Comparison of ENCODE assay signal across 10 cellular contexts in genomic region chr2:20242727-20243377, GRCh38. TPM values are rescaled to one million over a fixed set of nuclear protein-coding genes. Genes with fewer than 3 reads are reported as not detected.
DNase-seq lines count a peak whose midpoint lies in the region; ATAC-seq and TF ChIP-seq lines count a peak whose summit lies in the region.
"Had no signal": no experiment of that assay in that cellular context is flagged by ENCODE, and none has a peak within 500 bp of the region (broad histone marks: within the 10 kb centered on the region; RNA-seq: fewer than 3 reads in every experiment).

No MANE protein-coding gene starts in this region.

- no peaks in the 10 kb centered on the region for H4K20me1 ChIP-seq in neural progenitor cell (ENCODE audit: low read depth)

- H3K4me2 ChIP-seq in neural progenitor cell = no peak overlapping the region

- peak; percentile 21 for DNase-seq in NCI-H2171 treated with DMSO at 0.1 percent for 48 hours (lab: John Stamatoyannopoulos, UW)
- DNase-seq in NCI-H2171 (lab: John Stamatoyannopoulos, UW) = no peak
- no peak for DNase-seq in NB4 (ENCODE audit: low read depth)
- DNase-seq in activated naive CD8-positive, alpha-beta T cell treated with anti-CD3 and anti-CD28 coated beads, Interleukin-2, amount 50 U/mL, for 24 hours = no peak
- peak; percentile 42 for DNase-seq in neural progenitor cell (ENCODE audit: low spot score)
- DNase-seq in ovary = no peak
- no peak for DNase-seq in foreskin melanocyte
- no peak for DNase-seq in OCI-M1 (lab: John Stamatoyannopoulos, UW)
- DNase-seq: cerebellar nuclear complex, left ventricle myocardium inferior had no signal

- peaks cover 13% of the 10 kb centered on the region for H3K36me3 Mint-ChIP-seq in activated naive CD8-positive, alpha-beta T cell treated with anti-CD3 and anti-CD28 coated beads, Interleukin-2, amount 50 U/mL, for 24 hours (ENCODE audit: low read depth)
- peaks cover 17% of the 10 kb centered on the region for H3K36me3 Mint-ChIP-seq in neural progenitor cell

- H2AFZ ChIP-seq in neural progenitor cell (replicated peaks) = no peak overlapping the region

- intact Hi-C loops in ovary (cut with DNase I) = no loop called here

- peak overlapping the region; percentile 34 for H3K27ac Mint-ChIP-seq in activated naive CD8-positive, alpha-beta T cell treated with anti-CD3 and anti-CD28 coated beads, Interleukin-2, amount 50 U/mL, for 24 hours
- H3K27ac Mint-ChIP-seq in neural progenitor cell = no peak overlapping the region

- 63 to 67% (median 65%) methylated on average over 9 of the region's 9 CpGs for WGBS in ovary, 3 donors

- H3K9me3 ChIP-seq in neural progenitor cell (ENCODE audit: low read depth) = no peaks in the 10 kb centered on the region
- H3K9me3 ChIP-seq in ovary = no peaks in the 10 kb centered on the region
- H3K9me3 ChIP-seq: left ventricle myocardium inferior had no signal

- no peaks in the 10 kb centered on the region for H3K27me3 ChIP-seq in neural progenitor cell
- H3K27me3 ChIP-seq in ovary = no peaks in the 10 kb centered on the region

- no peaks in the 10 kb centered on the region for H3K79me2 ChIP-seq in neural progenitor cell (ENCODE audit: low read depth)

- H3F3A ChIP-seq in neural progenitor cell (ENCODE audit: low read depth) = peaks cover 22% of the 10 kb centered on the region

- H3K4me1 ChIP-seq in neural progenitor cell (no peaks in the 10 kb centered on the region), ovary (ENCODE audit: insufficient read depth) (no peaks in the 10 kb centered on the region)
- H3K4me1 ChIP-seq: left ventricle myocardium inferior had no signal

- ATAC-seq in activated naive CD8-positive, alpha-beta T cell treated with anti-CD3 and anti-CD28 coated beads, Interleukin-2, amount 50 U/mL, for 24 hours = peak; percentile 41

- no peak overlapping the region for H3K4me3 Mint-ChIP-seq in activated naive CD8-positive, alpha-beta T cell treated with anti-CD3 and anti-CD28 coated beads, Interleukin-2, amount 50 U/mL, for 24 hours
- peak overlapping the region; percentile 12 for H3K4me3 Mint-ChIP-seq in neural progenitor cell

- no peak overlapping the region for H3K4me3 ChIP-seq in NB4 (ENCODE audit: low read depth, low read length)
- H3K4me3 ChIP-seq in neural progenitor cell = no peak overlapping the region
- no peak overlapping the region for H3K4me3 ChIP-seq in ovary
- H3K4me3 ChIP-seq: left ventricle myocardium inferior had no signal

- no peak for TF ChIP-seq EP300 in ovary (IDR thresholded peaks at IDR 0.05)

- H3K36me3 ChIP-seq in neural progenitor cell (no peaks in the 10 kb centered on the region), ovary (no peaks in the 10 kb centered on the region)

- H3K9ac ChIP-seq in neural progenitor cell = no peak overlapping the region

- H3K9me3 Mint-ChIP-seq in activated naive CD8-positive, alpha-beta T cell treated with anti-CD3 and anti-CD28 coated beads, Interleukin-2, amount 50 U/mL, for 24 hours = no peaks in the 10 kb centered on the region
- peaks cover 9% of the 10 kb centered on the region for H3K9me3 Mint-ChIP-seq in neural progenitor cell

- H3K4me1 Mint-ChIP-seq in activated naive CD8-positive, alpha-beta T cell treated with anti-CD3 and anti-CD28 coated beads, Interleukin-2, amount 50 U/mL, for 24 hours = peaks cover 2% of the 10 kb centered on the region
- H3K4me1 Mint-ChIP-seq in neural progenitor cell = peaks cover 3% of the 10 kb centered on the region

- H3K27me3 Mint-ChIP-seq in activated naive CD8-positive, alpha-beta T cell treated with anti-CD3 and anti-CD28 coated beads, Interleukin-2, amount 50 U/mL, for 24 hours = no peaks in the 10 kb centered on the region
- peaks cover 14% of the 10 kb centered on the region for H3K27me3 Mint-ChIP-seq in neural progenitor cell (ENCODE audit: insufficient read depth, low read depth)

- H3K27ac ChIP-seq in neural progenitor cell = no peak overlapping the region
- H3K27ac ChIP-seq in ovary = no peak overlapping the region
- H3K27ac ChIP-seq: left ventricle myocardium inferior had no signal

- TF ChIP-seq CTCF in NB4 (IDR thresholded peaks at IDR 0.05; ENCODE audit: low read depth, low read length) = peak; percentile 4
- TF ChIP-seq CTCF in neural progenitor cell (IDR thresholded peaks at IDR 0.05) = no peak
- TF ChIP-seq CTCF in ovary (IDR thresholded peaks at IDR 0.05) = no peak

- TF ChIP-seq POLR2A in NB4 (IDR thresholded peaks at IDR 0.05; ENCODE audit: extremely low read depth, insufficient read length) (no peak), ovary (IDR thresholded peaks at IDR 0.05) (no peak)

RNA-seq across cellular contexts. Expression of gene SDC1, which starts 17.9 kb away (rescaled TPM):
- 27.5 and 54.0 TPM in 2 replicates for total RNA-seq in neural progenitor cell (ENCODE audit: low replicate concordance)
- 1 to 10 TPM; 2.3 to 9.1 (median 4.2) TPM for total RNA-seq in ovary
- polyA plus RNA-seq in ovary = 1 to 10 TPM in 1 of 2 donors, under 1 TPM in 1; 0.62 to 1.8 TPM

Comparison
In these comparisons a context has a peak if more than half of its experiments do, and no peak if none do; other contexts are left out.
1. DNase-seq: peak in NCI-H2171 treated with DMSO at 0.1 percent for 48 hours (single experiment) and neural progenitor cell (single experiment); none in NCI-H2171 (single experiment), NB4 (single experiment), activated naive CD8-positive, alpha-beta T cell treated with anti-CD3 and anti-CD28 coated beads, Interleukin-2, amount 50 U/mL, for 24 hours (single experiment), ovary (0 of 5), foreskin melanocyte (single experiment) and OCI-M1 (single experiment).